14 cellular contexts compared by ENCODE assay signal in the genomic region with DNA sequence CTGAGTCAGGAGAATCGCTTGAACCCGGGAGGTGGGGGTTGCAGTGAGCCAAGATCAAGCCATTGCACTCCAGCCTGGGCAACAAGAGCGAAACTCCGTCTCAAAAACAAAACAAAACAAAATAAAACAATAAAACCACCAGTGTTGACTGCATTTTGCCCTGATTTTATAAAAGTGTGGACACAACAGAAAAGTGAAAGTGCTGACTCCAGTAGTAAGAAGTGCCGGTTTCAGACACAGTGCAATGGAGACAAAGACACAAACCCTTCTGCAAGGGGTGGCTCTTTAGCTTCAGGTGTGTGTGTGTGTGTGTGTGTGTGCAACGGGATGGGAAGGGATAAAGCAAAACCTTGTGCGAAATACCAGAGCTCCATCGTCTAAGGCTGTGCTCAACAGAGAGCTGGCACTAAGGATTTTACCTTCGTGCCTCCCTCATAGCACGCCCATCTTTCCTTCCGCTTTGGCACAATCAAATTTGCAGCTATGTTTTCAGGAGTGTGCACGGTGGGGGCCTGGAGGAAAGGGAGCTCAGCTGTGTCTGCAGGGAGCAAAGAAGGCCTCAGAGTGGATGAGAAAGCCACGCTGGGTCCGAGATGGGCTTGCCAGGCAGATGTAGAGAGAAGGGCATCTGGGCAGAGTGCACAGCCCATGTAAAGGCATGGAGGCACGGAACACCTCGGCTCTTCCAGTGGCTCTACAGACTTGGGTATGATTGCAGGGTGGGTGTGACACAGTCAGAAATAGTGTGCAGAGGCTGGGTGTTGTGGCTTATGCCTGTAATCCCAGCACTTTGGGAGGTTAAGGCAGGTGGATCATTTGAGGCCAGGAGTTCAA. TPM values are rescaled to one million over a fixed set of nuclear protein-coding genes. Genes with fewer than 3 reads are reported as not detected.
DNase-seq lines count a peak whose midpoint lies in the region; ATAC-seq, FAIRE-seq and TF ChIP-seq lines count a peak whose summit lies in the region.
"Had no signal": no experiment of that assay in that cellular context is flagged by ENCODE, and none has a peak within 500 bp of the region (broad histone marks: within the 10 kb centered on the region; RNA-seq: fewer than 3 reads in every experiment).

No MANE protein-coding gene starts in this region.

- H3K4me3 Mint-ChIP-seq in natural killer cell treated with Interleukin-12 subunit alpha and Interleukin-12 subunit beta and Interleukin-15 and Interleukin-18, amount 100 ng/mL, for 72 hours = no peak overlapping the region
- H3K4me3 Mint-ChIP-seq in natural killer cell = no peak overlapping the region
- peak overlapping the region; percentile 52 for H3K4me3 Mint-ChIP-seq in glutamatergic neuron (ENCODE audit: unreplicated experiment)
- H3K4me3 Mint-ChIP-seq: activated B cell treated with CpG ODN at 0.5 μM for 24 hours; dendritic cell treated with granulocyte-macrophage colony-stimulating factor and Interleukin-4, amounts not matched to agents 40 ng/mL and 50 ng/mL, for 4 days had no signal

- H3K36me3 Mint-ChIP-seq in natural killer cell treated with Interleukin-12 subunit alpha and Interleukin-12 subunit beta and Interleukin-15 and Interleukin-18, amount 100 ng/mL, for 72 hours = no peaks in the 10 kb centered on the region
- H3K36me3 Mint-ChIP-seq in natural killer cell (no peaks in the 10 kb centered on the region), glutamatergic neuron (ENCODE audit: unreplicated experiment) (no peaks in the 10 kb centered on the region)

- peak; percentile 18 for DNase-seq in natural killer cell treated with Interleukin-12 subunit alpha and Interleukin-12 subunit beta and Interleukin-15 and Interleukin-18, amount 100 ng/mL, for 72 hours (ENCODE audit: low spot score)
- no peak for DNase-seq in natural killer cell
- no peak for DNase-seq in glutamatergic neuron
- DNase-seq in omental fat pad (ENCODE audit: low spot score) = no peak
- no peak for DNase-seq in activated CD8-positive, alpha-beta memory T cell treated with anti-CD3 and anti-CD28 coated beads, Interleukin-2, amount 50 U/mL, for 48 hours
- no peak for DNase-seq in GM19239 (ENCODE audit: insufficient read length, low spot score)
- no peak for DNase-seq in NCI-H1105 treated with DMSO at 0.1 percent for 48 hours (lab: John Stamatoyannopoulos, UW)
- DNase-seq: ACHN, activated B cell treated with CpG ODN at 0.5 μM for 24 hours, HCEC 1CT, MV-4-11, substantia nigra had no signal

- TF ChIP-seq CTCF in natural killer cell (IDR thresholded peaks at IDR 0.05) (no peak), glutamatergic neuron (IDR thresholded peaks at IDR 0.05; ENCODE audit: partially characterized antibody, unreplicated experiment) (no peak), omental fat pad (IDR thresholded peaks at IDR 0.05) (no peak)

- no peaks in the 10 kb centered on the region for H3K27me3 Mint-ChIP-seq in natural killer cell treated with Interleukin-12 subunit alpha and Interleukin-12 subunit beta and Interleukin-15 and Interleukin-18, amount 100 ng/mL, for 72 hours
- H3K27me3 Mint-ChIP-seq in natural killer cell (ENCODE audit: low read depth in 2 of 2) (no peaks in the 10 kb centered on the region), glutamatergic neuron (ENCODE audit: unreplicated experiment) (peaks cover 6% of the 10 kb centered on the region)
- H3K27me3 Mint-ChIP-seq: activated B cell treated with CpG ODN at 0.5 μM for 24 hours had no signal

- no peak for FAIRE-seq in GM19239 (lab: Jason Lieb, UNC)

- peak overlapping the region in 1 of 2 donors; percentile 41 for H3K27ac Mint-ChIP-seq in natural killer cell treated with Interleukin-12 subunit alpha and Interleukin-12 subunit beta and Interleukin-15 and Interleukin-18, amount 100 ng/mL, for 72 hours
- H3K27ac Mint-ChIP-seq in natural killer cell (no peak overlapping the region), glutamatergic neuron (ENCODE audit: unreplicated experiment) (peak overlapping the region; percentile 90)
- H3K27ac Mint-ChIP-seq: activated B cell treated with CpG ODN at 0.5 μM for 24 hours; dendritic cell treated with granulocyte-macrophage colony-stimulating factor and Interleukin-4, amounts not matched to agents 40 ng/mL and 50 ng/mL, for 4 days had no signal

- peaks cover 5 to 7% of the 10 kb centered on the region in 2 donors for H3K4me1 Mint-ChIP-seq in natural killer cell treated with Interleukin-12 subunit alpha and Interleukin-12 subunit beta and Interleukin-15 and Interleukin-18, amount 100 ng/mL, for 72 hours (ENCODE audit: low read depth in 2 of 2)
- peaks cover 0 to 27% of the 10 kb centered on the region in 2 donors for H3K4me1 Mint-ChIP-seq in natural killer cell
- H3K4me1 Mint-ChIP-seq in glutamatergic neuron (ENCODE audit: low read depth, unreplicated experiment) = peaks cover 34% of the 10 kb centered on the region

- no peak for ATAC-seq in natural killer cell treated with Interleukin-12 subunit alpha and Interleukin-12 subunit beta and Interleukin-15 and Interleukin-18, amount 100 ng/mL, for 72 hours
- ATAC-seq in natural killer cell = no peak
- peak; percentile 46 for ATAC-seq in omental fat pad (ENCODE audit: low FRiP score)
- ATAC-seq in HG03139 (IDR thresholded peaks at IDR 0.05; ENCODE audit: unreplicated experiment) = no peak

- intact Hi-C loops in natural killer cell (cut with micrococcal nuclease) = no loop called here

- no peaks in the 10 kb centered on the region for H3K9me3 Mint-ChIP-seq in natural killer cell treated with Interleukin-12 subunit alpha and Interleukin-12 subunit beta and Interleukin-15 and Interleukin-18, amount 100 ng/mL, for 72 hours
- H3K9me3 Mint-ChIP-seq in natural killer cell (no peaks in the 10 kb centered on the region), glutamatergic neuron (ENCODE audit: unreplicated experiment) (peaks cover 16% of the 10 kb centered on the region)
- H3K9me3 Mint-ChIP-seq: activated B cell treated with CpG ODN at 0.5 μM for 24 hours; dendritic cell treated with granulocyte-macrophage colony-stimulating factor and Interleukin-4, amounts not matched to agents 40 ng/mL and 50 ng/mL, for 4 days had no signal

RNA-seq across cellular contexts. Expression of a gene that starts 15.5 kb away (rescaled TPM):
- 10 to 100 TPM; 18.1 to 19.4 TPM for total RNA-seq in natural killer cell treated with Interleukin-12 subunit alpha and Interleukin-12 subunit beta and Interleukin-15 and Interleukin-18, amount 100 ng/mL, for 72 hours
- total RNA-seq in natural killer cell (10 to 100 TPM; 31.6 to 47.6 (median 46.5) TPM), glutamatergic neuron (ENCODE audit: unreplicated experiment) (236 TPM), omental fat pad (100 to 1,000 TPM; 150 to 231 (median 194) TPM)

RNA-seq across cellular contexts. Expression of a gene that starts 31.1 kb away (rescaled TPM):
- 10 to 100 TPM; 74.3 to 97.1 TPM for total RNA-seq in natural killer cell treated with Interleukin-12 subunit alpha and Interleukin-12 subunit beta and Interleukin-15 and Interleukin-18, amount 100 ng/mL, for 72 hours
- total RNA-seq in natural killer cell (100 to 1,000 TPM; 169 to 257 (median 195) TPM), glutamatergic neuron (ENCODE audit: unreplicated experiment) (39.0 TPM), omental fat pad (10 to 100 TPM; 17.7 to 40.4 (median 30.4) TPM)

RNA-seq across cellular contexts. Expression of a gene that starts 31.4 kb away (rescaled TPM):
- total RNA-seq in natural killer cell treated with Interleukin-12 subunit alpha and Interleukin-12 subunit beta and Interleukin-15 and Interleukin-18, amount 100 ng/mL, for 72 hours = 10 to 100 TPM; 26.4 to 37.0 TPM
- total RNA-seq in natural killer cell = 10 to 100 TPM; 31.9 to 57.7 (median 34.2) TPM
- total RNA-seq in glutamatergic neuron (ENCODE audit: unreplicated experiment) = 24.3 TPM
- total RNA-seq in omental fat pad = 10 to 100 TPM; 13.6 to 30.2 (median 26.9) TPM

RNA-seq across cellular contexts. Expression of a gene that starts 41.9 kb away (rescaled TPM):
- 100 to 1,000 TPM; 373 to 571 TPM for total RNA-seq in natural killer cell treated with Interleukin-12 subunit alpha and Interleukin-12 subunit beta and Interleukin-15 and Interleukin-18, amount 100 ng/mL, for 72 hours
- 100 to 1,000 TPM; 402 to 548 (median 503) TPM for total RNA-seq in natural killer cell
- 188 TPM for total RNA-seq in glutamatergic neuron (ENCODE audit: unreplicated experiment)
- total RNA-seq in omental fat pad = 100 to 1,000 TPM; 208 to 463 (median 244) TPM

RNA-seq across cellular contexts. Expression of a gene that starts 42.6 kb away (rescaled TPM):
- 10 to 100 TPM; 18.1 to 25.5 TPM for total RNA-seq in natural killer cell treated with Interleukin-12 subunit alpha and Interleukin-12 subunit beta and Interleukin-15 and Interleukin-18, amount 100 ng/mL, for 72 hours
- 10 to 100 TPM; 32.7 to 44.0 (median 33.9) TPM for total RNA-seq in natural killer cell
- 33.7 TPM for total RNA-seq in glutamatergic neuron (ENCODE audit: unreplicated experiment)
- total RNA-seq in omental fat pad = 10 to 100 TPM; 17.9 to 38.9 (median 26.3) TPM
